Comparison of ENCODE assay signal across 28 cellular contexts in genomic region chr13:36046672-36047071, GRCh38.
DNase-seq lines count a peak whose midpoint lies in the region; ATAC-seq and TF ChIP-seq lines count a peak whose summit lies in the region.
"Had no signal": no experiment of that assay in that cellular context is flagged by ENCODE, and none has a peak within 500 bp of the region (broad histone marks: within the 10 kb centered on the region; RNA-seq: fewer than 3 reads in every experiment).

No MANE protein-coding gene starts in this region.

- H3K18ac ChIP-seq in H9 (ENCODE audit: insufficient read length, low read depth, low read length), result no peak overlapping the region

- no peak overlapping the region for H4K91ac ChIP-seq in H9 (ENCODE audit: insufficient read length, low read depth, low read length)

- H2BK5ac ChIP-seq in H9 (ENCODE audit: insufficient read length, low read length), result no peak overlapping the region

- no peaks in the 10 kb centered on the region for H3K4me1 Mint-ChIP-seq in H9
- H3K4me1 Mint-ChIP-seq: IgD-negative memory B cell had no signal

- H3K56ac ChIP-seq in H9 (ENCODE audit: insufficient read length, low read depth, low read length), result no peak overlapping the region

- H3K9ac ChIP-seq in MM.1S (ENCODE audit: low read length) (no peak overlapping the region), H9 (ENCODE audit: extremely low read depth, insufficient read length, low read length) (no peak overlapping the region)

- H2BK120ac ChIP-seq in H9 (ENCODE audit: low read depth, low read length, poor library complexity, severe bottlenecking), result no peak overlapping the region

- peak; percentile 56 for DNase-seq in MM.1S
- no peak for DNase-seq in H9
- no peak for DNase-seq in NCI-H510A (lab: John Stamatoyannopoulos, UW)
- no peak for DNase-seq in activated CD4-positive, alpha-beta T cell treated with anti-CD3 and anti-CD28 coated beads, Interleukin-2, amount 50 U/mL, for 1 hour
- DNase-seq: activated CD4-positive, CD25-positive, alpha-beta regulatory T cell treated with anti-CD3 and anti-CD28 coated beads, Interleukin-2, amount 50 U/mL, for 72 hours; activated naive CD4-positive, alpha-beta T cell treated with Interleukin-2 at 50 U/mL for 16 hours; activated T-cell treated with anti-CD3 and anti-CD28 coated beads, Interleukin-2, amount 50 U/mL, for 48 hours; adrenal gland; BE2C; COR-L47; DMS79; kidney; NCI-H1417 treated with DMSO at 0.1 percent for 48 hours; NCI-H510A treated with DMSO at 0.1 percent for 48 hours; pancreas; Peyer's patch; right cardiac atrium; SJCRH30; spleen; stimulated activated CD4-positive, alpha-beta T cell treated with anti-CD3 and anti-CD28 coated beads, Interleukin-4, amount 100 ng/mL, for 24 hours; stimulated activated naive CD4-positive, alpha-beta T cell had no signal

- no peak for TF ChIP-seq CTCF in MM.1S (IDR thresholded peaks at IDR 0.05; ENCODE audit: low read length)
- TF ChIP-seq CTCF in H9 (conservative IDR thresholded peaks at IDR 0.05), result no peak

- H3K9me3 ChIP-seq in MM.1S (replicated peaks; ENCODE audit: insufficient read depth, low read length), result no peaks in the 10 kb centered on the region
- no peaks in the 10 kb centered on the region for H3K9me3 ChIP-seq in H9 (ENCODE audit: control insufficient read depth, low read depth, low read length)
- H3K9me3 ChIP-seq: adrenal gland, BE2C, pancreas, Peyer's patch, SJCRH30 had no signal

- no CpG with 5 or more reads among the region's 3 CpGs for WGBS in H9 (ENCODE audit: extremely low coverage, insufficient read length, low lambda C conversion rate)

- H2BK12ac ChIP-seq in H9 (ENCODE audit: insufficient read length, low read depth, low read length), result no peak overlapping the region

- H3K4me3 Mint-ChIP-seq in H9, result no peak overlapping the region
- H3K4me3 Mint-ChIP-seq: brain; IgD-negative memory B cell; natural killer cell treated with Interleukin-12 subunit alpha and Interleukin-12 subunit beta and Interleukin-15 and Interleukin-18, amount 100 ng/mL, for 72 hours had no signal

- no peak overlapping the region for H2BK20ac ChIP-seq in H9 (ENCODE audit: low read depth, low read length, poor library complexity, severe bottlenecking)

- H3K27me3 Mint-ChIP-seq in H9 (ENCODE audit: low read depth), result no peaks in the 10 kb centered on the region
- H3K27me3 Mint-ChIP-seq: brain; IgD-negative memory B cell; natural killer cell treated with Interleukin-12 subunit alpha and Interleukin-12 subunit beta and Interleukin-15 and Interleukin-18, amount 100 ng/mL, for 72 hours had no signal

- no peak overlapping the region for H2BK15ac ChIP-seq in H9 (ENCODE audit: low read depth, low read length)

- H3K4me1 ChIP-seq in MM.1S (ENCODE audit: low read length) (0 out of 2 replicates have a peak, but pooled peaks cover 9% of the 10 kb centered on the region), H9 (ENCODE audit: insufficient read depth, low read length) (no peaks in the 10 kb centered on the region)
- H3K4me1 ChIP-seq: adrenal gland, Peyer's patch, spleen had no signal

- H3K23me2 ChIP-seq in H9 (ENCODE audit: insufficient read length, low read depth, low read length, poor library complexity, severe bottlenecking), result no peaks in the 10 kb centered on the region

- ATAC-seq in GM18517 (IDR thresholded peaks at IDR 0.05; ENCODE audit: unreplicated experiment) (peak; percentile 73), GM19438 (IDR thresholded peaks at IDR 0.05; ENCODE audit: low read depth, unreplicated experiment) (peak; percentile 84), HG02852 (IDR thresholded peaks at IDR 0.05; ENCODE audit: unreplicated experiment) (peak; percentile 93), HG02763 (IDR thresholded peaks at IDR 0.05; ENCODE audit: unreplicated experiment) (no peak)
- ATAC-seq: natural killer cell treated with Interleukin-12 subunit alpha and Interleukin-12 subunit beta and Interleukin-15 and Interleukin-18, amount 100 ng/mL, for 72 hours; pancreas; right cardiac atrium had no signal

- H2AK5ac ChIP-seq in H9 (ENCODE audit: insufficient read length, low read length), result no peak overlapping the region

- peaks cover 0 to 2% of the 10 kb centered on the region in 2 experiments; a peak in 2 of 5 replicates for H3K9me3 Mint-ChIP-seq in H9

- H3K9me2 ChIP-seq in MM.1S (replicated peaks; ENCODE audit: insufficient read depth, low read length), result no peaks in the 10 kb centered on the region

- no peaks in the 10 kb centered on the region for H3F3A ChIP-seq in MM.1S (ENCODE audit: insufficient read depth, low read length)

- no peak overlapping the region for H4K8ac ChIP-seq in H9 (replicated peaks; ENCODE audit: insufficient read length, low read depth, low read length)

- H3K14ac ChIP-seq in H9 (ENCODE audit: insufficient read depth, low read length), result no peak overlapping the region

- no peaks in the 10 kb centered on the region for H3K36me3 ChIP-seq in MM.1S (replicated peaks; ENCODE audit: insufficient read depth, low read length)
- H3K36me3 ChIP-seq: adrenal gland, BE2C, pancreas, Peyer's patch, SJCRH30, spleen had no signal

- H3K27ac ChIP-seq in MM.1S (ENCODE audit: low read length) (no peak overlapping the region), H9 (ENCODE audit: insufficient read length, low read depth, low read length) (no peak overlapping the region)
- H3K27ac ChIP-seq: adrenal gland, pancreas, Peyer's patch, SJCRH30, spleen had no signal

- no peak overlapping the region for H3K23ac ChIP-seq in H9 (ENCODE audit: insufficient read length, low read depth, low read length)

- H3K36me3 Mint-ChIP-seq in H9 (ENCODE audit: insufficient read depth in 1 of 3, low read depth in 3 of 3), result peaks cover 0 to 7% (median 2%) of the 10 kb centered on the region in 3 experiments; a peak in 3 of 7 replicates
- H3K36me3 Mint-ChIP-seq: IgD-negative memory B cell; natural killer cell treated with Interleukin-12 subunit alpha and Interleukin-12 subunit beta and Interleukin-15 and Interleukin-18, amount 100 ng/mL, for 72 hours had no signal

- H3K79me2 ChIP-seq in MM.1S (ENCODE audit: low read length) (no peaks in the 10 kb centered on the region), H9 (ENCODE audit: insufficient read depth, low read length) (no peaks in the 10 kb centered on the region)

- H4K5ac ChIP-seq in H9 (ENCODE audit: insufficient read length, low read depth, low read length), result no peak overlapping the region

- no peak overlapping the region for H3K27ac Mint-ChIP-seq in H9
- H3K27ac Mint-ChIP-seq: IgD-negative memory B cell; natural killer cell treated with Interleukin-12 subunit alpha and Interleukin-12 subunit beta and Interleukin-15 and Interleukin-18, amount 100 ng/mL, for 72 hours had no signal

- H3K4ac ChIP-seq in H9 (ENCODE audit: low read depth, low read length), result no peak overlapping the region

- H4K20me1 ChIP-seq in MM.1S (ENCODE audit: insufficient read depth, low read length) (no peaks in the 10 kb centered on the region), H9 (ENCODE audit: control insufficient read depth, insufficient read depth, insufficient read length) (no peaks in the 10 kb centered on the region)

- H3K4me2 ChIP-seq in MM.1S (ENCODE audit: low read depth, low read length), result no peak overlapping the region
- no peak overlapping the region for H3K4me2 ChIP-seq in H9 (ENCODE audit: insufficient read depth, insufficient read length, low read length)

- H2AFZ ChIP-seq in MM.1S (ENCODE audit: low read length) (no peak overlapping the region), H9 (ENCODE audit: low read length) (no peak overlapping the region)

- H3K27me3 ChIP-seq in MM.1S (replicated peaks; ENCODE audit: insufficient read depth, low read length) (no peaks in the 10 kb centered on the region), H9 (ENCODE audit: insufficient read depth, low read length) (no peaks in the 10 kb centered on the region)
- H3K27me3 ChIP-seq: adrenal gland, BE2C, pancreas, Peyer's patch, SJCRH30, spleen had no signal

- no peak overlapping the region for H3K4me3 ChIP-seq in MM.1S (ENCODE audit: low read length)
- H3K4me3 ChIP-seq: adrenal gland, pancreas, Peyer's patch, SJCRH30, spleen had no signal

- H3K79me1 ChIP-seq in H9 (ENCODE audit: insufficient read depth, low read depth, low read length, poor library complexity, severe bottlenecking), result no peaks in the 10 kb centered on the region

- no peak overlapping the region for H3T11ph ChIP-seq in H9 (ENCODE audit: low read length)
